ENCODE assay signal across 8 cellular contexts in genomic region chr11:4607782-4608666, GRCh38. TPM values are rescaled to one million over a fixed set of nuclear protein-coding genes. Genes with fewer than 3 reads are reported as not detected.
A peak's percentile ranks its signal among the peaks of the same experiment; 100 is the strongest.
DNase-seq lines count a peak whose midpoint lies in the region; ATAC-seq and TF ChIP-seq lines count a peak whose summit lies in the region.

TSS of gene TRIM68 (minus strand) at chr11:4608231. CDS start at chr11:4605504, 2,727 bp downstream.

- no peaks in the 10 kb centered on the region for H3K27me3 ChIP-seq in fibroblast of lung (ENCODE audit: control insufficient read depth, insufficient read depth, low read length)

- H3K9ac ChIP-seq in fibroblast of lung (ENCODE audit: insufficient read depth, low read length) = peak within 1 kb of the TSS; percentile 82

- ATAC-seq in GM21619 (IDR thresholded peaks at IDR 0.05; ENCODE audit: unreplicated experiment) (peak; percentile 99), natural killer cell (peak; percentile 99 to 100 (median 100))

- peaks cover 31% of the 10 kb centered on the region for H3K4me1 Mint-ChIP-seq in activated T-helper 2 cell treated with anti-CD3 and anti-CD28 coated beads, Interferon-gamma antibody, Interleukin-2, Interleukin-4, amounts not matched to agents 10 μg/mL and 5 μg/mL and 100 μg/mL, durations not matched to agents 14 hours and 24 hours and 36 hours (ENCODE audit: low read depth)
- H3K4me1 Mint-ChIP-seq in natural killer cell = peaks cover 49 to 57% of the 10 kb centered on the region in 2 donors

- no peaks in the 10 kb centered on the region for H3K27me3 Mint-ChIP-seq in activated T-helper 2 cell treated with anti-CD3 and anti-CD28 coated beads, Interferon-gamma antibody, Interleukin-2, Interleukin-4, amounts not matched to agents 10 μg/mL and 5 μg/mL and 100 μg/mL, durations not matched to agents 14 hours and 24 hours and 36 hours (ENCODE audit: low read depth)
- H3K27me3 Mint-ChIP-seq in natural killer cell (ENCODE audit: low read depth in 2 of 2) = no peaks in the 10 kb centered on the region

- peak within 1 kb of the TSS; percentile 91 for H3K4me3 Mint-ChIP-seq in activated T-helper 2 cell treated with anti-CD3 and anti-CD28 coated beads, Interferon-gamma antibody, Interleukin-2, Interleukin-4, amounts not matched to agents 10 μg/mL and 5 μg/mL and 100 μg/mL, durations not matched to agents 14 hours and 24 hours and 36 hours (ENCODE audit: low read depth)
- peak within 1 kb of the TSS; percentile 94 for H3K4me3 Mint-ChIP-seq in natural killer cell

- no peaks in the 10 kb centered on the region for H3K9me3 Mint-ChIP-seq in activated T-helper 2 cell treated with anti-CD3 and anti-CD28 coated beads, Interferon-gamma antibody, Interleukin-2, Interleukin-4, amounts not matched to agents 10 μg/mL and 5 μg/mL and 100 μg/mL, durations not matched to agents 14 hours and 24 hours and 36 hours
- peaks cover 0 to 2% of the 10 kb centered on the region in 2 donors for H3K9me3 Mint-ChIP-seq in natural killer cell

- peak within 1 kb of the TSS; percentile 69 for H3K4me3 ChIP-seq in Jurkat, Clone E6-1 (ENCODE audit: low read length)
- H3K4me3 ChIP-seq in fibroblast of lung (replicated peaks in 1 of 4; ENCODE audit: control extremely low read depth in 1 of 4, insufficient read depth in 1 of 4, low read depth in 3 of 4, low read length in 4 of 4) = peak within 1 kb of the TSS; percentile 45 to 88 (median 63)

- H3K79me2 ChIP-seq in fibroblast of lung (ENCODE audit: control insufficient read depth, insufficient read depth, low read length) = peaks cover 3% of the 10 kb centered on the region

- TF ChIP-seq CTCF in fibroblast of lung (conservative IDR thresholded peaks at IDR 0.05 in 1 of 2, IDR thresholded peaks at IDR 0.05 in 1 of 2; ENCODE audit: low read depth in 1 of 2, low read length in 2 of 2) = peak in 1 of 2 donors; percentile 0
- no peak for TF ChIP-seq CTCF in natural killer cell (IDR thresholded peaks at IDR 0.05)

- H3K9me3 ChIP-seq in fibroblast of lung (ENCODE audit: control insufficient read depth, insufficient read depth, low read depth, low read length) = no peaks in the 10 kb centered on the region

- DNase-seq in DMS153 treated with DMSO at 0.1 percent for 48 hours (lab: John Stamatoyannopoulos, UW; ENCODE audit: unreplicated experiment) (peak; percentile 89), RKO (ENCODE audit: low spot score) (peak; percentile 87), fibroblast of lung (ENCODE audit: low read depth in 2 of 2) (peak; percentile 95 to 96), natural killer cell (peak; percentile 95)
- peak; percentile 82 for DNase-seq in Jurkat, Clone E6-1 (ENCODE audit: low read depth, low spot score)
- DNase-seq in activated T-helper 2 cell treated with anti-CD3 and anti-CD28 coated beads, Interferon-gamma antibody, Interleukin-2, Interleukin-4, amounts not matched to agents 10 μg/mL and 5 μg/mL and 100 μg/mL, durations not matched to agents 14 hours and 24 hours and 36 hours (ENCODE audit: low spot score) = peak; percentile 93
- peak; percentile 94 for DNase-seq in stimulated activated naive CD4-positive, alpha-beta T cell treated with Interleukin-2 at 50 U/mL for 16 hours (lab: John Stamatoyannopoulos, UW)

- peak within 1 kb of the TSS; percentile 80 for H3K4me2 ChIP-seq in fibroblast of lung (ENCODE audit: extremely low read depth, insufficient read depth, low read length)

- H2AFZ ChIP-seq in fibroblast of lung (ENCODE audit: low read length) = peak within 1 kb of the TSS; percentile 97

- no peaks in the 10 kb centered on the region for H4K20me1 ChIP-seq in fibroblast of lung (ENCODE audit: control insufficient read depth, extremely low read depth, insufficient read depth, low read length)

- H3K27ac Mint-ChIP-seq in activated T-helper 2 cell treated with anti-CD3 and anti-CD28 coated beads, Interferon-gamma antibody, Interleukin-2, Interleukin-4, amounts not matched to agents 10 μg/mL and 5 μg/mL and 100 μg/mL, durations not matched to agents 14 hours and 24 hours and 36 hours = peak within 1 kb of the TSS; percentile 85
- H3K27ac Mint-ChIP-seq in natural killer cell = peak within 1 kb of the TSS; percentile 88 to 90

- H3K4me1 ChIP-seq in fibroblast of lung (ENCODE audit: control insufficient read depth, extremely low read depth, insufficient read depth, low read length) = peaks cover 5% of the 10 kb centered on the region

- peaks cover 14% of the 10 kb centered on the region for H3K36me3 Mint-ChIP-seq in activated T-helper 2 cell treated with anti-CD3 and anti-CD28 coated beads, Interferon-gamma antibody, Interleukin-2, Interleukin-4, amounts not matched to agents 10 μg/mL and 5 μg/mL and 100 μg/mL, durations not matched to agents 14 hours and 24 hours and 36 hours (ENCODE audit: low read depth)
- H3K36me3 Mint-ChIP-seq in natural killer cell = peaks cover 14% of the 10 kb centered on the region

- peak within 1 kb of the TSS; percentile 73 for H3K27ac ChIP-seq in fibroblast of lung (ENCODE audit: insufficient read depth, low read length)

- intact Hi-C loops in activated T-helper 2 cell treated with anti-CD3 and anti-CD28 coated beads, Interferon-gamma antibody, Interleukin-2, Interleukin-4, amounts not matched to agents 10 μg/mL and 5 μg/mL and 100 μg/mL, durations not matched to agents 14 hours and 24 hours and 36 hours (cut with micrococcal nuclease) = no loop called here
- intact Hi-C loops in natural killer cell (cut with micrococcal nuclease) = loop anchor here (10.0 kb wide), 1 partner anchor 1077 kb away; the partner anchor contains the start of genes TRIM22 and TRIM5

- H3K36me3 ChIP-seq in fibroblast of lung (ENCODE audit: control insufficient read depth, insufficient read depth, low read length) = peaks cover 2% of the 10 kb centered on the region

RNA-seq across cellular contexts. Expression of gene TRIM68, which starts in this region (rescaled TPM):
- polyA plus RNA-seq in Jurkat, Clone E6-1 (2012; ENCODE audit: insufficient read depth, insufficient read length) = 6.8 TPM
- 10.0 and 11.0 TPM in 2 replicates for total RNA-seq in activated T-helper 2 cell treated with anti-CD3 and anti-CD28 coated beads, Interferon-gamma antibody, Interleukin-2, Interleukin-4, amounts not matched to agents 10 μg/mL and 5 μg/mL and 100 μg/mL, durations not matched to agents 14 hours and 24 hours and 36 hours
- total RNA-seq in fibroblast of lung (11.1 and 12.1 TPM in 2 replicates), natural killer cell (10 to 100 TPM in 1 of 3 donors, 1 to 10 TPM in 2; 7.6 to 14.7 (median 9.8) TPM)
- 6.5 and 6.6 TPM in 2 replicates for polyA plus RNA-seq in fibroblast of lung
- polyA plus RNA-seq in fibroblast of lung (2012) = 5.8 and 6.2 TPM in 2 replicates
- polyA minus RNA-seq in fibroblast of lung (ENCODE audit: low replicate concordance) = 7.8 and 8.4 TPM in 2 replicates

Comparison
In these comparisons a context has a peak if more than half of its experiments do, and no peak if none do; other contexts are left out.
1. Peak in every context shown above with its lines: DNase-seq, ATAC-seq, H3K4me3 ChIP-seq and H3K27ac ChIP-seq.